26 cellular contexts compared by ENCODE assay signal in the genomic region with DNA sequence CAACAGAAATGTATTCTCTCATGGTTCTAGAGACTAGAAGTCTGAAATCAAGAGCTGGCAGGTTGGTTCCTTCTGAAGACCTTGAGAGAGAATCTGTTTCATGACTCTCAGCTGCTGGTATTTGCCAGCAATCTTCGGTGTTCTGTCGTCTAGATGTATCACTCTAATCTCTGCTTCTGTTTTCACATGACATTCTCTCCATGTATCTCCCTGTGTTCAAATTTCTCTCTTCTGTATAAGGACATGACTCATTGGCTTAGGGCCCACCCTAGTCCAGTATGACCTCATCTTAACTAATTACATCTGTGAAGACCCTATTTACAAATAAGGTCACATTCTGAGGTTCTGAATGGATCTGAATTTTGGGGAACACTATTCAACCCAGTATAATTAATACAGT.
"Had no signal": no experiment of that assay in that cellular context is flagged by ENCODE, and none has a peak within 500 bp of the region (broad histone marks: within the 10 kb centered on the region; RNA-seq: fewer than 3 reads in every experiment).

No MANE protein-coding gene starts in this region.

- H3K36me3 Mint-ChIP-seq: memory B cell had no signal

- H3K4me3 ChIP-seq: adrenal gland, body of pancreas, pancreas, psoas muscle, tibial artery had no signal

- DNase-seq: activated CD8-positive, alpha-beta memory T cell treated with anti-CD3 and anti-CD28 coated beads for 24 hours; activated CD8-positive, alpha-beta memory T cell treated with anti-CD3 and anti-CD28 coated beads, Interleukin-2, amount 50 U/mL, for 4 hours; activated T-cell treated with anti-CD3 and anti-CD28 coated beads, Interleukin-2, amount 50 U/mL, for 24 hours; adrenal gland; body of pancreas; caudate nucleus; dermis blood vessel endothelial cell; effector CD8-positive, alpha-beta T cell; hypothalamus; left ventricle myocardium superior; pancreas; psoas muscle; right cardiac atrium; stimulated activated CD4-positive, alpha-beta T cell treated with anti-CD3 and anti-CD28 coated beads, Interleukin-12 subunit alpha, Interleukin-12 subunit beta, amount 100 ng/mL, for 4 hours; substantia nigra; T-helper 9 cell; tibial artery had no signal

- H3K27me3 ChIP-seq: adrenal gland, body of pancreas, pancreas, tibial artery had no signal

- H3K27ac Mint-ChIP-seq: activated naive CD4-positive, alpha-beta T cell treated with anti-CD3 and anti-CD28 coated beads, Interleukin-2, amount 50 U/mL, for 72 hours; activated T-cell treated with anti-CD3 and anti-CD28 coated beads, Interleukin-2, amount 50 U/mL, for 24 hours; activated T-helper 17 cell treated with anti-CD3 and anti-CD28 coated beads, Interleukin-2, amount 50 U/mL, for 72 hours; memory B cell; nephron; stimulated activated naive CD8-positive, alpha-beta T cell treated with anti-CD3 and anti-CD28 coated beads, Interleukin-15, Interleukin-2, amounts not matched to agents 100 ng/mL and 50 ng/mL, for 24 hours; WTC11 had no signal

- H3K4me1 Mint-ChIP-seq: activated T-helper 17 cell treated with anti-CD3 and anti-CD28 coated beads, Interleukin-2, amount 50 U/mL, for 72 hours; memory B cell had no signal

- FAIRE-seq: frontal cortex, islet of Langerhans, pancreas had no signal

- H3K27ac ChIP-seq: adrenal gland, body of pancreas, neutrophil, pancreas, psoas muscle, tibial artery had no signal

- H3K4me3 Mint-ChIP-seq: activated T-cell treated with anti-CD3 and anti-CD28 coated beads, Interleukin-2, amount 50 U/mL, for 24 hours; activated T-helper 17 cell treated with anti-CD3 and anti-CD28 coated beads, Interleukin-2, amount 50 U/mL, for 72 hours; memory B cell; nephron; stimulated activated naive CD8-positive, alpha-beta T cell treated with anti-CD3 and anti-CD28 coated beads, Interleukin-15, Interleukin-2, amounts not matched to agents 100 ng/mL and 50 ng/mL, for 24 hours; WTC11 had no signal

- H3K36me3 ChIP-seq: adrenal gland, neutrophil, pancreas, tibial artery had no signal
